Comparison of ENCODE assay signal across 21 cellular contexts in the genomic region with DNA sequence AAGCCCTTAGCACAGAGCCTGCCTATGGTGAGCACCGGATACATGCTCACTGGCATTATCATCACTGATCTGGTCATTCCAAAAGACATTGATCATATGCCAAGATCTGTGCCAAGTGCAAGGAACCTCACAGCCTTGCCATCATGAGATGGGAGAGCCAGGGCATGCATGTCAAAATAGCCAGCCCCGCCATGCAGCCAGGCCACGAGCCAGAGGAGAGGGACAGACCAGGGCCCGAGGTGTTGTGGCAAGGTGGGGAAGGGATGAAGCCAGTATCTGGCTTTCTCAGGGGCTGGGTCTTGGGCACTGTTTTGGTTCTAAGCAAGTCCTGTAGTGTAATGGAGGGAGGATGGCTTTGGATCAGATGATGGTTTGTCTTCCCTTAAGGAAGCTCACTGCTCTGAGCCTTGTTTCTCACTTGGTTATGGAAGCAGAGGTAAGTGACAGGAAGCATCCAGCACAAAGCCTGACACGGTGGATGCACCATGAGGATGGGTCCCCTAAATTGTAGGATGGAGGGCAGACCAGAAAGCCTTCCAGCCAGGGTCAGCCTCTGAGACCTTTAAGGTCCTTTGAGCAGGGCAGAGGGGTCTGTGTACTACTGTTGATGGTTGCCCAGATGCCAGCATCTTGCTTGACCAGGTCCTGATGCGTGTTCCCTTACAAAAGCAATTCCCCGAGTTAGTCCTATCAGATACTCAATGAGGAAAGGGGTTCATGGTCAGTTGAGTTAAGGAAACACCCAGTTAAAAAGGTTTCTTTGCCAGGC.
"Had no signal": no experiment of that assay in that cellular context is flagged by ENCODE, and none has a peak within 500 bp of the region (broad histone marks: within the 10 kb centered on the region; RNA-seq: fewer than 3 reads in every experiment).

No MANE protein-coding gene starts in this region.

- H3K27ac ChIP-seq: adrenal gland, esophagus squamous epithelium, gastrocnemius medialis, lower lobe of right lung, prostate gland, spleen, thoracic aorta, upper lobe of left lung had no signal

- DNase-seq: activated B cell treated with CpG ODN at 0.5 μM for 24 hours; activated CD4-positive, alpha-beta T cell treated with anti-CD3 and anti-CD28 coated beads for 4 hours; activated CD4-positive, alpha-beta T cell treated with anti-CD3 and anti-CD28 coated beads, Interleukin-2, amount 50 U/mL, for 48 hours; activated naive CD4-positive, alpha-beta T cell; activated T-cell treated with anti-CD3 and anti-CD28 coated beads, Interleukin-2, amount 50 U/mL, for 24 hours; esophagus squamous epithelium; gastrocnemius medialis; left colon; lower lobe of right lung; naive B cell; spleen; stimulated activated CD4-positive, alpha-beta T cell treated with anti-CD3 and anti-CD28 coated beads, Interleukin-4, amount 100 ng/mL, for 1 hour; stimulated activated naive CD4-positive, alpha-beta T cell treated with Interleukin-2 at 50 U/mL for 16 hours; T-cell had no signal

- H3K4me1 Mint-ChIP-seq: central memory CD8-positive, alpha-beta T cell had no signal

- H3K4me1 ChIP-seq: gastrocnemius medialis, prostate gland had no signal

- H3K27ac Mint-ChIP-seq: activated B cell treated with CpG ODN at 0.5 μM for 24 hours; activated naive CD8-positive, alpha-beta T cell; activated T-cell treated with anti-CD3 and anti-CD28 coated beads, Interleukin-2, amount 50 U/mL, for 24 hours; activated T-helper 2 cell treated with anti-CD3 and anti-CD28 coated beads, Interferon-gamma antibody, Interleukin-2, Interleukin-4, amounts not matched to agents 10 μg/mL and 5 μg/mL and 100 μg/mL, durations not matched to agents 14 hours and 24 hours and 36 hours; T-cell had no signal

- H3K9me3 ChIP-seq: adrenal gland, esophagus squamous epithelium, gastrocnemius medialis, lower lobe of right lung, prostate gland, spleen, thoracic aorta, upper lobe of left lung had no signal

- ATAC-seq: gastrocnemius medialis, left colon, T-cell had no signal

- H3K27me3 Mint-ChIP-seq: activated B cell treated with CpG ODN at 0.5 μM for 24 hours; activated naive CD8-positive, alpha-beta T cell had no signal

- H3K4me3 ChIP-seq: adrenal gland, esophagus squamous epithelium, gastrocnemius medialis, lower lobe of right lung, prostate gland, spleen, thoracic aorta, upper lobe of left lung had no signal

- H3K9me3 Mint-ChIP-seq: activated B cell treated with CpG ODN at 0.5 μM for 24 hours; activated T-cell treated with anti-CD3 and anti-CD28 coated beads, Interleukin-2, amount 50 U/mL, for 24 hours; activated T-helper 2 cell treated with anti-CD3 and anti-CD28 coated beads, Interferon-gamma antibody, Interleukin-2, Interleukin-4, amounts not matched to agents 10 μg/mL and 5 μg/mL and 100 μg/mL, durations not matched to agents 14 hours and 24 hours and 36 hours; central memory CD8-positive, alpha-beta T cell; naive B cell; T-cell had no signal

- H3K36me3 ChIP-seq: adrenal gland, esophagus squamous epithelium, gastrocnemius medialis, lower lobe of right lung, prostate gland, spleen, thoracic aorta, upper lobe of left lung had no signal

- H3K27me3 ChIP-seq: adrenal gland, gastrocnemius medialis, upper lobe of left lung had no signal

- H3K36me3 Mint-ChIP-seq: activated naive CD8-positive, alpha-beta T cell; naive B cell; T-cell had no signal

- H3K4me3 Mint-ChIP-seq: activated B cell treated with CpG ODN at 0.5 μM for 24 hours; activated naive CD8-positive, alpha-beta T cell; activated T-cell treated with anti-CD3 and anti-CD28 coated beads, Interleukin-2, amount 50 U/mL, for 24 hours; central memory CD8-positive, alpha-beta T cell; naive B cell; T-cell had no signal
